Comparison of ENCODE assay signal across 30 cellular contexts in the genomic region with DNA sequence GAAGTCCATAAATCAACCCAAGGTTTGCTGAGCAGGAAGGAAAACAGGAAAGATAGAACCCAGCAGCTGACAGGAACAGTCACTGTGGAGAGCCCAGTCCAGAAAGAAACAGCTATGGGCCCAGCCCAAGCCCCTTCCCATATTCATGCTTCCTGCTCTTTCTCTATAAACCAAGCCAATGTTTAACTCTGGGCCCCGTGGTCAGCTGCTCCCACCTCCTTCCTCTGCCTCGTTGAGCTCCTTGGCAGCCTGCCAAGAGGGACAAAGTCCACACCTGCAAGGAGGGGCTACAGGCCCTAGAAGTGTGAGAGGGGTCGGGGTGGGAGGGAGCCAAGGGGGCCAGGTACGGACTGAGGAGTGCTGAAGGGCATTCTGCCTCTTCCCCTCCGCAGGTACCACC. TPM values are rescaled to one million over a fixed set of nuclear protein-coding genes. Genes with fewer than 3 reads are reported as not detected.
DNase-seq lines count a peak whose midpoint lies in the region; ATAC-seq and TF ChIP-seq lines count a peak whose summit lies in the region.
"Had no signal": no experiment of that assay in that cellular context is flagged by ENCODE, and none has a peak within 500 bp of the region (broad histone marks: within the 10 kb centered on the region; RNA-seq: fewer than 3 reads in every experiment).

No MANE protein-coding gene starts in this region.

- H3K4me1 ChIP-seq in Loucy (ENCODE audit: insufficient read depth, low read length, poor library complexity, severe bottlenecking) (peaks cover 51% of the 10 kb centered on the region), esophagus muscularis mucosa (no peaks in the 10 kb centered on the region)
- H3K4me1 ChIP-seq: colonic mucosa, Peyer's patch, suprapubic skin, upper lobe of right lung had no signal

- WGBS in esophagus muscularis mucosa = 45% methylated on average over 5 of the region's 5 CpGs

- peak overlapping the region; percentile 40 for H3K9ac ChIP-seq in Loucy (ENCODE audit: low read depth, low read length, poor library complexity, severe bottlenecking)

- TF ChIP-seq CTCF in Loucy (conservative IDR thresholded peaks at IDR 0.05; ENCODE audit: low read length) (no peak), esophagus muscularis mucosa (IDR thresholded peaks at IDR 0.05) (no peak), neural crest cell (conservative IDR thresholded peaks at IDR 0.05) (no peak)

- H3K27ac Mint-ChIP-seq in neural crest cell (ENCODE audit: unreplicated experiment) = peak overlapping the region; percentile 15
- H3K27ac Mint-ChIP-seq: CD4-positive, alpha-beta T cell; IgD-negative memory B cell; stimulated activated naive B cell treated with anti-CD40 and anti-IgM and Interleukin-4, amounts not matched to agents 10 μg/mL and 1 μg/mL and 100 μg/mL, for 72 hours had no signal

- H4K20me1 ChIP-seq in Loucy (ENCODE audit: insufficient read depth, low read length, poor library complexity, severe bottlenecking) = no peaks in the 10 kb centered on the region

- no peaks in the 10 kb centered on the region for H3K4me1 Mint-ChIP-seq in neural crest cell
- H3K4me1 Mint-ChIP-seq: IgD-negative memory B cell; stimulated activated naive B cell treated with anti-CD40 and anti-IgM and Interleukin-4, amounts not matched to agents 10 μg/mL and 1 μg/mL and 100 μg/mL, for 72 hours had no signal

- TF ChIP-seq EP300 in esophagus muscularis mucosa (IDR thresholded peaks at IDR 0.05) = no peak

- peak overlapping the region; percentile 48 for H3K4me2 ChIP-seq in Loucy (ENCODE audit: low read depth, low read length, poor library complexity, severe bottlenecking)

- peaks cover 25% of the 10 kb centered on the region for H3K27me3 Mint-ChIP-seq in neural crest cell (ENCODE audit: low read depth)

- H3K27ac ChIP-seq in esophagus muscularis mucosa (replicated peaks in 1 of 4) = no peak overlapping the region
- H3K27ac ChIP-seq: colonic mucosa, Peyer's patch, suprapubic skin, upper lobe of right lung had no signal

- H3K27me3 ChIP-seq in Loucy (ENCODE audit: insufficient read depth, low read length, poor library complexity, severe bottlenecking) = no peaks in the 10 kb centered on the region
- H3K27me3 ChIP-seq in esophagus muscularis mucosa = peaks cover 0 to 32% (median 0%) of the 10 kb centered on the region in 4 donors
- H3K27me3 ChIP-seq: colonic mucosa, Peyer's patch, upper lobe of right lung had no signal

- intact Hi-C loops in esophagus muscularis mucosa (cut with DNase I) = no loop called here

- H3K36me3 ChIP-seq in Loucy (ENCODE audit: insufficient read depth, low read length) (no peaks in the 10 kb centered on the region), esophagus muscularis mucosa (no peaks in the 10 kb centered on the region)
- H3K36me3 ChIP-seq: colonic mucosa, Peyer's patch, suprapubic skin, upper lobe of right lung had no signal

- H3K9me2 ChIP-seq in Loucy (replicated peaks; ENCODE audit: low read depth, low read length) = no peaks in the 10 kb centered on the region

- H3K4me3 ChIP-seq in Loucy (ENCODE audit: low read length, poor library complexity, severe bottlenecking) (no peak overlapping the region), esophagus muscularis mucosa (no peak overlapping the region)
- H3K4me3 ChIP-seq: colonic mucosa, GM12878, Peyer's patch, suprapubic skin, upper lobe of right lung had no signal

- no peak overlapping the region for H2AFZ ChIP-seq in Loucy (ENCODE audit: low read length)

- H3F3A ChIP-seq in Loucy (ENCODE audit: low read depth) = no peaks in the 10 kb centered on the region

- DNase-seq in COLO668 (lab: John Stamatoyannopoulos, UW; ENCODE audit: unreplicated experiment) (peak; percentile 13), esophagus muscularis mucosa (ENCODE audit: extremely low spot score) (peak; percentile 81), neural crest cell (ENCODE audit: low read depth, low spot score) (no peak), NCI-H446 (lab: John Stamatoyannopoulos, UW) (no peak), H4 (ENCODE audit: low spot score) (no peak)
- DNase-seq: activated CD4-positive, alpha-beta T cell treated with anti-CD3 and anti-CD28 coated beads, Interleukin-2, amount 50 U/mL, for 48 hours; activated gamma-delta T cell treated with Interleukin-2 at 50 U/mL for 16 hours; activated T-cell treated with anti-CD3 and anti-CD28 coated beads, Interleukin-2, amount 50 U/mL, for 48 hours; CD4-positive, alpha-beta T cell; colonic mucosa; effector CD8-positive, alpha-beta T cell; erythroblast; head of caudate nucleus; naive thymus-derived CD8-positive, alpha-beta T cell; NCI-H1092 treated with DMSO at 0.1 percent for 48 hours; Peyer's patch; SHP77 treated with DMSO at 0.1 percent for 48 hours; stimulated activated naive B cell treated with anti-CD40 and anti-IgM and Interleukin-4, amounts not matched to agents 10 μg/mL and 1 μg/mL and 100 μg/mL, for 72 hours; T-helper 2 cell; upper lobe of right lung had no signal

- no peak overlapping the region for H3K4me3 Mint-ChIP-seq in neural crest cell
- H3K4me3 Mint-ChIP-seq: CD4-positive, alpha-beta T cell; IgD-negative memory B cell; naive thymus-derived CD8-positive, alpha-beta T cell; stimulated activated naive B cell treated with anti-CD40 and anti-IgM and Interleukin-4, amounts not matched to agents 10 μg/mL and 1 μg/mL and 100 μg/mL, for 72 hours had no signal

- H3K36me3 Mint-ChIP-seq in neural crest cell (ENCODE audit: low read depth) = no peaks in the 10 kb centered on the region

- TF ChIP-seq POLR2A in esophagus muscularis mucosa (IDR thresholded peaks at IDR 0.05; ENCODE audit: low read depth) = no peak

- H3K9me3 ChIP-seq in Loucy (ENCODE audit: insufficient read depth, low read depth, low read length) (peaks cover 5% of the 10 kb centered on the region), esophagus muscularis mucosa (peaks cover 0 to 7% (median 4%) of the 10 kb centered on the region in 4 donors)
- H3K9me3 ChIP-seq: colonic mucosa, Peyer's patch, suprapubic skin, upper lobe of right lung had no signal

- H3K79me2 ChIP-seq in Loucy (ENCODE audit: insufficient read depth, low read length) = no peaks in the 10 kb centered on the region

- no peak for ATAC-seq in GM21390 (IDR thresholded peaks at IDR 0.05; ENCODE audit: unreplicated experiment)
- ATAC-seq: GM12878; HCT116; naive thymus-derived CD8-positive, alpha-beta T cell; stimulated activated naive B cell treated with anti-CD40 and anti-IgM and Interleukin-4, amounts not matched to agents 10 μg/mL and 1 μg/mL and 100 μg/mL, for 72 hours; upper lobe of right lung had no signal

- H3K9me3 Mint-ChIP-seq in neural crest cell = peaks cover 2% of the 10 kb centered on the region

RNA-seq across cellular contexts. Expression of a gene that starts 10.0 kb away (rescaled TPM):
- total RNA-seq in esophagus muscularis mucosa (not detected), neural crest cell (0.27 and 0.30 TPM in 2 replicates)
- total RNA-seq in H4 (2014; rRNA removed; shearing (Covaris generic)) = 0.27 TPM in 1 of 2 replicates, not detected in the other
- total RNA-seq: A673, colonic mucosa, lower leg skin, osteoblast, suprapubic skin had no signal

RNA-seq across cellular contexts. Expression of a gene that starts 38.7 kb away (rescaled TPM):
- total RNA-seq in esophagus muscularis mucosa (under 1 TPM in 3 of 4 donors, not detected in 1; 0.17 to 0.78 (median 0.34) TPM), neural crest cell (0.14 and 0.47 TPM in 2 replicates)
- total RNA-seq in H4 (2014; rRNA removed; shearing (Covaris generic)) = 0.08 TPM in 1 of 2 replicates, not detected in the other
- total RNA-seq: A673; CD4-positive, alpha-beta T cell; osteoblast; skeletal muscle tissue had no signal

Comparison
In these comparisons a context has a peak if more than half of its experiments do, and no peak if none do; other contexts are left out.
1. DNase-seq: peak in COLO668 (single experiment) and esophagus muscularis mucosa (single experiment); none in neural crest cell (single experiment), NCI-H446 (0 of 2) and H4 (single experiment).